ENCODE assay signal across 1 cellular context in genomic region chr5:149656576-149657182, GRCh38.
TF ChIP-seq lines count a peak whose summit lies in the region.

No MANE protein-coding gene starts in this region.

TF ChIP-seq in K562, 482 proteins besides CTCF, POLR2A, EP300 and RAD21:
- no peak for TF ChIP-seq ZNF217 (CRISPR knock-in tag; IDR thresholded peaks at IDR 0.05)
- TF ChIP-seq ID3 (CRISPR knock-in tag; IDR thresholded peaks at IDR 0.05) = no peak
- TF ChIP-seq ID3 (tag; IDR thresholded peaks at IDR 0.05) = 0 out of 2 replicates have a peak, but pooled peaks have one; percentile 41
- peak; percentile 40; the same call in 1 of the 2 replicates for TF ChIP-seq CBX1 (IDR thresholded peaks at IDR 0.05; ENCODE audit: low read depth)
- TF ChIP-seq STAG1 (CRISPR knock-in tag; IDR thresholded peaks at IDR 0.05; ENCODE audit: borderline replicate concordance) = peak; percentile 64; the same call in 1 of the 2 replicates
- peak; percentile 25; the same call in 1 of the 2 replicates for TF ChIP-seq TCF3 (CRISPR knock-in tag; IDR thresholded peaks at IDR 0.05)
- TF ChIP-seq ZNF197 (CRISPR knock-in tag; IDR thresholded peaks at IDR 0.05; ENCODE audit: low read depth) = no peak
- peak; percentile 65 for TF ChIP-seq SMC3 (conservative IDR thresholded peaks at IDR 0.05; ENCODE audit: insufficient read depth, low read depth, low read length)
- TF ChIP-seq DMBX1 (CRISPR knock-in tag; IDR thresholded peaks at IDR 0.05; ENCODE audit: borderline replicate concordance) = 0 out of 2 replicates have a peak, but pooled peaks have one; percentile 29
- TF ChIP-seq DEAF1 (CRISPR knock-in tag; IDR thresholded peaks at IDR 0.05) = peak; percentile 73
- TF ChIP-seq GATAD2B (IDR thresholded peaks at IDR 0.05; ENCODE audit: borderline replicate concordance) = no peak
- TF ChIP-seq NEUROD1 (IDR thresholded peaks at IDR 0.05; ENCODE audit: borderline replicate concordance, low read depth, low read length, partially characterized antibody) = peak; percentile 47
- TF ChIP-seq MYC (IDR thresholded peaks at IDR 0.05; ENCODE audit: low read depth, low read length) = no peak
- no peak for TF ChIP-seq MYC (CRISPR knock-in tag; IDR thresholded peaks at IDR 0.05; ENCODE audit: borderline replicate concordance, low read depth)
- TF ChIP-seq RBM17 (IDR thresholded peaks at IDR 0.05; ENCODE audit: borderline replicate concordance, low read depth, low read length) = no peak
- TF ChIP-seq CBX5 (IDR thresholded peaks at IDR 0.05; ENCODE audit: borderline replicate concordance, low read depth) = 0 out of 2 replicates have a peak, but pooled peaks have one; percentile 52
- TF ChIP-seq TCFL5 (CRISPR knock-in tag; conservative IDR thresholded peaks at IDR 0.05) = no peak
- TF ChIP-seq TRIM28 (IDR thresholded peaks at IDR 0.05) = peak; percentile 73; the same call in 1 of the 2 replicates
- no peak for TF ChIP-seq HDAC8 (tag; IDR thresholded peaks at IDR 0.05)
- TF ChIP-seq CBX3 (IDR thresholded peaks at IDR 0.05; ENCODE audit: borderline replicate concordance in 1 of 2, low read length in 2 of 2) = peak in 1 of 2 experiments; percentile 95; a peak in 2 of 3 replicates
- TF ChIP-seq ZNF263 (CRISPR knock-in tag; IDR thresholded peaks at IDR 0.05; ENCODE audit: borderline replicate concordance) = peak; percentile 80
- TF ChIP-seq CC2D1A (IDR thresholded peaks at IDR 0.05) = peak; percentile 57; the same call in 1 of the 2 replicates
- TF ChIP-seq SMAD4 (CRISPR knock-in tag; conservative IDR thresholded peaks at IDR 0.05) = 0 out of 2 replicates have a peak, but pooled peaks have one; percentile 37
- TF ChIP-seq XRCC5 (IDR thresholded peaks at IDR 0.05; ENCODE audit: low read depth, low read length) = peak; percentile 66; the same call in 1 of the 2 replicates
- 0 out of 4 replicates have a peak, but pooled peaks of 1 of the 2 experiments have one; percentile 14 for TF ChIP-seq TRIM24 (IDR thresholded peaks at IDR 0.05)
- TF ChIP-seq RCOR1 (IDR thresholded peaks at IDR 0.05; ENCODE audit: borderline replicate concordance in 1 of 2, low read depth in 2 of 2, low read length in 2 of 2) = peak in 1 of 2 experiments; percentile 49; a peak in 1 of 4 replicates
- TF ChIP-seq GTF3C2 (IDR thresholded peaks at IDR 0.05; ENCODE audit: borderline replicate concordance, extremely low read depth, insufficient read length) = no peak
- TF ChIP-seq CTCFL (IDR thresholded peaks at IDR 0.05; ENCODE audit: borderline replicate concordance, insufficient read depth, low read depth, low read length, poor library complexity, severe bottlenecking) = no peak
TF ChIP-seq in K562: peak in this region for 17.
